In genomic region chr1:46340404-46341221, GRCh38 we compare ENCODE assay signal across 8 cellular contexts. TPM values are rescaled to one million over a fixed set of nuclear protein-coding genes. Genes with fewer than 3 reads are reported as not detected.
A peak's percentile ranks its signal among the peaks of the same experiment; 100 is the strongest.
DNase-seq lines count a peak whose midpoint lies in the region; ATAC-seq and TF ChIP-seq lines count a peak whose summit lies in the region.

NSUN4 (plus strand) TSS chr1:46340807; CDS start chr1:46340827, 20 bp downstream.

- H3K9me3 ChIP-seq in Panc1 (ENCODE audit: control insufficient read depth, insufficient read depth, low read depth, low read length) (no peaks in the 10 kb centered on the region), muscle layer of duodenum (ENCODE audit: control insufficient read depth in 1 of 2, low read length in 2 of 2) (no peaks in the 10 kb centered on the region)

- POLR2A ChIA-PET in Panc1 (lab: Charles Lee), result interaction anchor here (0.7 kb wide), 1 partner anchor 37 kb away, joined by 3 read pairs; the partner anchor contains the start of genes LRRC41 and UQCRH

- H3K36me3 ChIP-seq in Panc1 (ENCODE audit: control insufficient read depth, insufficient read depth, low read length) (no peaks in the 10 kb centered on the region; the same call in none of the 2 replicates), muscle layer of duodenum (ENCODE audit: control insufficient read depth in 1 of 2, insufficient read depth in 2 of 2, low read length in 2 of 2) (peaks cover 16 to 21% of the 10 kb centered on the region in 2 donors)

- TF ChIP-seq CTCF in Panc1 (IDR thresholded peaks at IDR 0.05), result peak; percentile 97

- BruUV-seq in Panc1 (replicated peaks; lab: Mats Ljungman, UMichigan), result TSS peak; percentile 97

- intact Hi-C loops in Panc1 (cut with micrococcal nuclease; ENCODE audit: unreplicated experiment), result no loop called here

- ATAC-seq in GM21619 (IDR thresholded peaks at IDR 0.05; ENCODE audit: unreplicated experiment) (peak; percentile 77), Panc1 (peak; percentile 95), esophagus mucosa (peak; percentile 94)

- H3K4me3 ChIP-seq in Panc1 (ENCODE audit: low read depth in 2 of 2, low read length in 2 of 2) (peak within 1 kb of the TSS; percentile 76 to 97), muscle layer of duodenum (ENCODE audit: low read depth in 1 of 2, low read length in 2 of 2) (peak within 1 kb of the TSS; percentile 77 to 97)

- CTCF ChIA-PET in Panc1 (lab: Charles Lee), result interaction anchor here (0.6 to 1.0 kb wide), 2 partner anchors 7 to 38 kb away, joined by 3 to 6 read pairs; no protein-coding TSS in a partner anchor

- in situ Hi-C loops in KBM-7 (cut with MboI; ENCODE audit: low pct_unique_long_range_greater_than_20kb, low sequenced_read_pairs) (no loop called here), Panc1 (cut with HindIII; ENCODE audit: low pct_unique_long_range_greater_than_20kb, low sequenced_read_pairs) (no loop called here)

- H3K27me3 ChIP-seq in Panc1 (ENCODE audit: control insufficient read depth, insufficient read depth, low read length) (no peaks in the 10 kb centered on the region), muscle layer of duodenum (ENCODE audit: low read depth, low read length) (no peaks in the 10 kb centered on the region)

- H3K27ac ChIP-seq in Panc1 (ENCODE audit: low read length) (peak within 1 kb of the TSS; percentile 95), muscle layer of duodenum (ENCODE audit: low read length) (peak within 1 kb of the TSS; percentile 97)

- H3K4me1 ChIP-seq in Panc1 (ENCODE audit: control insufficient read depth, insufficient read depth, low read length), result peaks cover 5% of the 10 kb centered on the region; the same call in 1 of the 2 replicates
- H3K4me1 ChIP-seq in muscle layer of duodenum (ENCODE audit: control insufficient read depth in 1 of 2, insufficient read depth in 2 of 2, low read length in 2 of 2), result peaks cover 0 to 18% of the 10 kb centered on the region in 2 donors

- DNase-seq in DMS53 treated with DMSO at 0.1 percent for 48 hours (lab: John Stamatoyannopoulos, UW; ENCODE audit: unreplicated experiment) (peak; percentile 97), KBM-7 (peak; percentile 96), Panc1 (ENCODE audit: low read depth, low spot score) (peak; percentile 85)
- peak; percentile 90 to 91 for DNase-seq in activated T-cell treated with anti-CD3 and anti-CD28 coated beads, Interleukin-2, amount 50 U/mL, for 48 hours
- DNase-seq in stimulated activated CD8-positive, alpha-beta memory T cell treated with anti-CD3 and anti-CD28 coated beads, Interleukin-7, amount 100 ng/mL, for 4 hours (ENCODE audit: low read depth in 2 of 2), result peak; percentile 68 to 76

RNA-seq across cellular contexts. Expression of gene NSUN4, which starts in this region (rescaled TPM):
- total RNA-seq in Panc1 (2021; ENCODE audit: unreplicated experiment) (23.6 TPM), esophagus mucosa (18.5 TPM)
- polyA plus RNA-seq in Panc1 (2012; ENCODE audit: insufficient read length), result 16.2 TPM

Comparison
In these comparisons a context has a peak if more than half of its experiments do, and no peak if none do; other contexts are left out.
1. Peak in every context shown above with its lines: DNase-seq, ATAC-seq, H3K4me3 ChIP-seq and H3K27ac ChIP-seq.